Comparison of ENCODE assay signal across 1 cellular context in the genomic region with DNA sequence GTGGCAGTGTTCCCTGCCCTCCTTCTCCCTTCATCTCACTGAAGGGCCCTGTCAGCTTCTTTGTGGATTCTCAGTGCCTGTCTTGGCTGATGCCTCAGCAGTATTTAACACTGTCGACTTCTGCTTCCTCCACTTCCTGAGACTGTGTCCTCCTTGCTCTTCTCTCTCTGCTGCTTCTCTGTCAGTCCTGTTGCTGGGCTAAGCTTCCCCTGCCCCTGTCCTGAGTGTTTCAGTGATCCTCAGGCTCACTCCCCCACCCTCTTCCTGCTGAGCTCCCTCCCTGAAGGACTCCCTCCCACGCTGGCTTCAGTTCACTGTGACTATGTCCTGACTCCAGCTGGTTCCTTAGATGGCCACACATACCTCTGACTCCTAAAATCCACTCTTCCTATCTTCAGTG.
TF ChIP-seq lines count a peak whose summit lies in the region.

No MANE protein-coding gene starts in this region.

TF ChIP-seq in endothelial cell of umbilical vein, 7 proteins besides CTCF, POLR2A, EP300 and RAD21:
- TF ChIP-seq POLR2AphosphoS5 (IDR thresholded peaks at IDR 0.05; ENCODE audit: insufficient read depth, low read depth, low read length) = no peak
- no peak for TF ChIP-seq GATA2 (IDR thresholded peaks at IDR 0.05; ENCODE audit: insufficient read depth, insufficient read length, low read depth, low read length)
- TF ChIP-seq FOS (IDR thresholded peaks at IDR 0.05; ENCODE audit: borderline replicate concordance, insufficient read depth, low read length) = no peak
- TF ChIP-seq JUN (IDR thresholded peaks at IDR 0.05; ENCODE audit: borderline replicate concordance, insufficient read depth, insufficient read length, low read depth) = no peak
- TF ChIP-seq MYC (IDR thresholded peaks at IDR 0.05; ENCODE audit: low read depth, low read length) = no peak
- TF ChIP-seq EZH2 (IDR thresholded peaks at IDR 0.05; ENCODE audit: borderline replicate concordance, low read depth, low read length, severe bottlenecking) = no peak
- TF ChIP-seq, protein P1, sequence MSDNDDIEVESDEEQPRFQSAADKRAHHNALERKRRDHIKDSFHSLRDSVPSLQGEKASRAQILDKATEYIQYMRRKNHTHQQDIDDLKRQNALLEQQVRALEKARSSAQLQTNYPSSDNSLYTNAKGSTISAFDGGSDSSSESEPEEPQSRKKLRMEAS (IDR thresholded peaks at IDR 0.05; ENCODE audit: insufficient read depth, insufficient read length) = no peak
